1 cellular context compared by ENCODE assay signal in the genomic region with DNA sequence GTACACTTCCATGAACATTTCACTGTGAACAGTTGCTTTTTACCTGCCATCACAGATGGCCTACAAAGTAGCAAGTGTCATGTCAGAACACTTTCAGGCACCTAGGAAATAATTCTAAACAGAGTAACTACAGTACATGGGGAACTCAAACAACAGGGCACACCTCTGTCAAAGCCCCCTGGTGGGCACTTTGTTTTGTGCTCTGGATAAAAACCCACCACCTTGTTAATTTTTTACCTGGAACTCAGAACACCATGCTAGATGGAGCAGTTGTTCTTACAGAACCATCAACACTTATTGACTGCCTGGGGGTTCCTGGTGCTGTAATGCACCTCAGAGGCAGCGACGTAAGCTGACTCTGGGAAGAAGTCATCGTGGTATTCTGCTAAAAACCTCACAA.
TF ChIP-seq lines count a peak whose summit lies in the region.

No MANE protein-coding gene starts in this region.

TF ChIP-seq in GM23338, 12 proteins besides CTCF, POLR2A, EP300 and RAD21 (continued from another document):
- TF ChIP-seq, protein P1, sequence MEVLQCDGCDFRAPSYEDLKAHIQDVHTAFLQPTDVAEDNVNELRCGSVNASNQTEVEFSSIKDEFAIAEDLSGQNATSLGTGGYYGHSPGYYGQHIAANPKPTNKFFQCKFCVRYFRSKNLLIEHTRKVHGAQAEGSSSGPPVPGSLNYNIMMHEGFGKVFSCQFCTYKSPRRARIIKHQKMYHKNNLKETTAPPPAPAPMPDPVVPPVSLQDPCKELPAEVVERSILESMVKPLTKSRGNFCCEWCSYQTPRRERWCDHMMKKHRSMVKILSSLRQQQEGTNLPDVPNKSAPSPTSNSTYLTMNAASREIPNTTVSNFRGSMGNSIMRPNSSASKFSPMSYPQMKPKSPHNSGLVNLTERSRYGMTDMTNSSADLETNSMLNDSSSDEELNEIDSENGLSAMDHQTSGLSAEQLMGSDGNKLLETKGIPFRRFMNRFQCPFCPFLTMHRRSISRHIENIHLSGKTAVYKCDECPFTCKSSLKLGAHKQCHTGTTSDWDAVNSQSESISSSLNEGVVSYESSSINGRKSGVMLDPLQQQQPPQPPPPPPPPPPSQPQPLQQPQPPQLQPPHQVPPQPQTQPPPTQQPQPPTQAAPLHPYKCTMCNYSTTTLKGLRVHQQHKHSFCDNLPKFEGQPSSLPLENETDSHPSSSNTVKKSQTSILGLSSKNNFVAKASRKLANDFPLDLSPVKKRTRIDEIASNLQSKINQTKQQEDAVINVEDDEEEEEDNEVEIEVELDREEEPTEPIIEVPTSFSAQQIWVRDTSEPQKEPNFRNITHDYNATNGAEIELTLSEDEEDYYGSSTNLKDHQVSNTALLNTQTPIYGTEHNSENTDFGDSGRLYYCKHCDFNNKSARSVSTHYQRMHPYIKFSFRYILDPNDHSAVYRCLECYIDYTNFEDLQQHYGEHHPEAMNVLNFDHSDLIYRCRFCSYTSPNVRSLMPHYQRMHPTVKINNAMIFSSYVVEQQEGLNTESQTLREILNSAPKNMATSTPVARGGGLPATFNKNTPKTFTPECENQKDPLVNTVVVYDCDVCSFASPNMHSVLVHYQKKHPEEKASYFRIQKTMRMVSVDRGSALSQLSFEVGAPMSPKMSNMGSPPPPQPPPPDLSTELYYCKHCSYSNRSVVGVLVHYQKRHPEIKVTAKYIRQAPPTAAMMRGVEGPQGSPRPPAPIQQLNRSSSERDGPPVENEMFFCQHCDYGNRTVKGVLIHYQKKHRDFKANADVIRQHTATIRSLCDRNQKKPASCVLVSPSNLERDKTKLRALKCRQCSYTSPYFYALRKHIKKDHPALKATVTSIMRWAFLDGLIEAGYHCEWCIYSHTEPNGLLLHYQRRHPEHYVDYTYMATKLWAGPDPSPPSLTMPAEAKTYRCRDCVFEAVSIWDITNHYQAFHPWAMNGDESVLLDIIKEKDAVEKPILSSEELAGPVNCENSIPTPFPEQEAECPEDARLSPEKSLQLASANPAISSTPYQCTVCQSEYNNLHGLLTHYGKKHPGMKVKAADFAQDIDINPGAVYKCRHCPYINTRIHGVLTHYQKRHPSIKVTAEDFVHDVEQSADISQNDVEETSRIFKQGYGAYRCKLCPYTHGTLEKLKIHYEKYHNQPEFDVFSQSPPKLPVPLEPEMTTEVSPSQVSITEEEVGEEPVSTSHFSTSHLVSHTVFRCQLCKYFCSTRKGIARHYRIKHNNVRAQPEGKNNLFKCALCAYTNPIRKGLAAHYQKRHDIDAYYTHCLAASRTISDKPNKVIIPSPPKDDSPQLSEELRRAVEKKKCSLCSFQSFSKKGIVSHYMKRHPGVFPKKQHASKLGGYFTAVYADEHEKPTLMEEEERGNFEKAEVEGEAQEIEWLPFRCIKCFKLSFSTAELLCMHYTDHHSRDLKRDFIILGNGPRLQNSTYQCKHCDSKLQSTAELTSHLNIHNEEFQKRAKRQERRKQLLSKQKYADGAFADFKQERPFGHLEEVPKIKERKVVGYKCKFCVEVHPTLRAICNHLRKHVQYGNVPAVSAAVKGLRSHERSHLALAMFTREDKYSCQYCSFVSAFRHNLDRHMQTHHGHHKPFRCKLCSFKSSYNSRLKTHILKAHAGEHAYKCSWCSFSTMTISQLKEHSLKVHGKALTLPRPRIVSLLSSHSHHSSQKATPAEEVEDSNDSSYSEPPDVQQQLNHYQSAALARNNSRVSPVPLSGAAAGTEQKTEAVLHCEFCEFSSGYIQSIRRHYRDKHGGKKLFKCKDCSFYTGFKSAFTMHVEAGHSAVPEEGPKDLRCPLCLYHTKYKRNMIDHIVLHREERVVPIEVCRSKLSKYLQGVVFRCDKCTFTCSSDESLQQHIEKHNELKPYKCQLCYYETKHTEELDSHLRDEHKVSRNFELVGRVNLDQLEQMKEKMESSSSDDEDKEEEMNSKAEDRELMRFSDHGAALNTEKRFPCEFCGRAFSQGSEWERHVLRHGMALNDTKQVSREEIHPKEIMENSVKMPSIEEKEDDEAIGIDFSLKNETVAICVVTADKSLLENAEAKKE (CRISPR knock-in tag; IDR thresholded peaks at IDR 0.05): no peak
TF ChIP-seq in GM23338: peak in this region for 0.
